Comparison of ENCODE assay signal across 1 cellular context in the genomic region with DNA sequence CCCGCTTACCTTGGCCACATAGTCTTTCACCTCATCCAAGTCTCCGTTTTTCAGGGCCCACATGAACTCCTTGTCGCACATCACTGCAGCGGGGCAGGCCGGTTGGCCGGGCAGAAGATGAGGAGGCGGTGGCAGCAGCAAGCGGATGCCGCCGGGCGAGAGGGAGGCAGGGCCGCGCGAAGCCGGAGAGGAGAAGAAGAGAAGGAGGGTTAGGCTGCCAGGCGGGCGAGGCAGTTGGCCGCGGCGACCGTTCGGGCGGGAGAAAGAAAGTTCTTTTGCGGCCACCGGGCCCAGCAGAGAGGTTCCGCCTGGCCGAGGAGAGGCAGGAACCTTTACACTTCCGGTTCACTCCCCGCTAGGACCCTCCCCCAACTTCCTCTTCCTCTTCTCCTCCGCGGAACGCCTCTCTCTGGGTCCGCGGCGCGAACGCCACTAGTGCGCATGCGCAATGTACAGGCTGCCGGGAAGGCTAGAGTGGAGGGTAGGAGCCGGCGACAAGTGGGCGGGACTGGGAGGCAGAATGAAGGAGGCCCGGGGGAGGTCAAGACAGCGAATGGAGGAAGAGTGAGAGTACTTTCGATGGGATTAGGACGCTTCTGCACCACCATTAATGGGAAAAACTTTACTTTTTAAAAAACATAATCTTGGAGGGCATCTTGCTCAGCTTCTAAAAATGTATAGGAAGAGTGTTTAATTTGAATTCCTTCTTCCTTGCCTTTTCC.
TF ChIP-seq lines count a peak whose summit lies in the region.

Gene MTPN, minus strand, starts transcription at position 340 of the 722 bp plus-strand sequence. Its CDS starts 259 bp downstream, at position 81.

TF ChIP-seq in K562, 482 proteins besides CTCF, POLR2A, EP300 and RAD21 (continued from another document and continues in another):
- TF ChIP-seq, protein P1, sequence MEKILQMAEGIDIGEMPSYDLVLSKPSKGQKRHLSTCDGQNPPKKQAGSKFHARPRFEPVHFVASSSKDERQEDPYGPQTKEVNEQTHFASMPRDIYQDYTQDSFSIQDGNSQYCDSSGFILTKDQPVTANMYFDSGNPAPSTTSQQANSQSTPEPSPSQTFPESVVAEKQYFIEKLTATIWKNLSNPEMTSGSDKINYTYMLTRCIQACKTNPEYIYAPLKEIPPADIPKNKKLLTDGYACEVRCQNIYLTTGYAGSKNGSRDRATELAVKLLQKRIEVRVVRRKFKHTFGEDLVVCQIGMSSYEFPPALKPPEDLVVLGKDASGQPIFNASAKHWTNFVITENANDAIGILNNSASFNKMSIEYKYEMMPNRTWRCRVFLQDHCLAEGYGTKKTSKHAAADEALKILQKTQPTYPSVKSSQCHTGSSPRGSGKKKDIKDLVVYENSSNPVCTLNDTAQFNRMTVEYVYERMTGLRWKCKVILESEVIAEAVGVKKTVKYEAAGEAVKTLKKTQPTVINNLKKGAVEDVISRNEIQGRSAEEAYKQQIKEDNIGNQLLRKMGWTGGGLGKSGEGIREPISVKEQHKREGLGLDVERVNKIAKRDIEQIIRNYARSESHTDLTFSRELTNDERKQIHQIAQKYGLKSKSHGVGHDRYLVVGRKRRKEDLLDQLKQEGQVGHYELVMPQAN (IDR thresholded peaks at IDR 0.05; ENCODE audit: borderline replicate concordance): peak; percentile 92
- TF ChIP-seq ELK1 (CRISPR knock-in tag; IDR thresholded peaks at IDR 0.05) (no peak), MAZ (CRISPR knock-in tag; conservative IDR thresholded peaks at IDR 0.05 in 1 of 2, IDR thresholded peaks at IDR 0.05 in 1 of 2) (peak; percentile 63 to 82; a peak in 3 of 4 replicates), ZNF77 (CRISPR knock-in tag; IDR thresholded peaks at IDR 0.05) (no peak), TAL1 (IDR thresholded peaks at IDR 0.05) (no peak), NR1H2 (CRISPR knock-in tag; IDR thresholded peaks at IDR 0.05) (no peak), FOXM1 (IDR thresholded peaks at IDR 0.05; ENCODE audit: low read depth) (no peak; the same call in 1 of the 2 replicates), FOXM1 (CRISPR knock-in tag; IDR thresholded peaks at IDR 0.05; ENCODE audit: low read depth) (peak; percentile 83), ZNF212 (CRISPR knock-in tag; IDR thresholded peaks at IDR 0.05) (no peak), C11orf30 (IDR thresholded peaks at IDR 0.05; ENCODE audit: low read depth) (peak; percentile 85), KHSRP (IDR thresholded peaks at IDR 0.05) (no peak), ZNF830 (CRISPR knock-in tag; IDR thresholded peaks at IDR 0.05) (no peak), POU5F1 (IDR thresholded peaks at IDR 0.05; ENCODE audit: borderline replicate concordance, low read depth, low read length, partially characterized antibody) (no peak), JUN (IDR thresholded peaks at IDR 0.05; ENCODE audit: borderline replicate concordance, low read depth, low read length) (peak; percentile 6; the same call in 1 of the 2 replicates), JUN (CRISPR knock-in tag; IDR thresholded peaks at IDR 0.05; ENCODE audit: borderline replicate concordance) (no peak), ZNF589 (CRISPR knock-in tag; IDR thresholded peaks at IDR 0.05; ENCODE audit: low read depth) (no peak; the same call in 1 of the 2 replicates), LCOR (CRISPR knock-in tag; IDR thresholded peaks at IDR 0.05) (peak; percentile 75), POLR2AphosphoS5 (IDR thresholded peaks at IDR 0.05; ENCODE audit: control insufficient read depth, insufficient read depth, low read depth, low read length) (peak; percentile 67), NCOA1 (IDR thresholded peaks at IDR 0.05; ENCODE audit: low read depth) (peak; percentile 63; the same call in 1 of the 2 replicates), PHF21A (IDR thresholded peaks at IDR 0.05; ENCODE audit: borderline replicate concordance, low read depth) (no peak; the same call in 1 of the 2 replicates), CHCHD3 (CRISPR knock-in tag; IDR thresholded peaks at IDR 0.05) (no peak), POLR3G (IDR thresholded peaks at IDR 0.05; ENCODE audit: extremely low read depth, insufficient read length, insufficient replicate concordance) (no peak), FOSL1 (tag; conservative IDR thresholded peaks at IDR 0.05) (peak; percentile 34), RB1 (IDR thresholded peaks at IDR 0.05; ENCODE audit: low read depth) (peak; percentile 70; the same call in 1 of the 2 replicates), CBX3 (IDR thresholded peaks at IDR 0.05; ENCODE audit: borderline replicate concordance in 1 of 2, low read length in 2 of 2) (peak in 1 of 2 experiments; percentile 80; a peak in 2 of 3 replicates), NR3C1 (CRISPR knock-in tag; IDR thresholded peaks at IDR 0.05) (no peak), PATZ1 (CRISPR knock-in tag; IDR thresholded peaks at IDR 0.05; ENCODE audit: borderline replicate concordance) (no peak), GABPA (tag; conservative IDR thresholded peaks at IDR 0.05; ENCODE audit: low read depth) (peak; percentile 99), POLR2G (IDR thresholded peaks at IDR 0.05; ENCODE audit: low read depth, low read length) (peak; percentile 92), XRCC3 (IDR thresholded peaks at IDR 0.05) (no peak), THRAP3 (IDR thresholded peaks at IDR 0.05; ENCODE audit: borderline replicate concordance) (no peak; the same call in 1 of the 2 replicates), CREM (IDR thresholded peaks at IDR 0.05; ENCODE audit: low read depth) (peak; percentile 55; the same call in 1 of the 2 replicates), REST (CRISPR knock-in tag; IDR thresholded peaks at IDR 0.05; ENCODE audit: low read depth) (no peak; the same call in none of the 2 replicates), ZNF696 (CRISPR knock-in tag; conservative IDR thresholded peaks at IDR 0.05) (no peak), SPI1 (IDR thresholded peaks at IDR 0.05; ENCODE audit: borderline replicate concordance, low read depth, low read length) (peak; percentile 95), ZNF436 (CRISPR knock-in tag; IDR thresholded peaks at IDR 0.05) (no peak), ADNP (tag; IDR thresholded peaks at IDR 0.05) (no peak), ZEB2 (IDR thresholded peaks at IDR 0.05) (no peak; the same call in 1 of the 2 replicates), ZNF76 (CRISPR knock-in tag; IDR thresholded peaks at IDR 0.05; ENCODE audit: borderline replicate concordance) (no peak), ZSCAN32 (CRISPR knock-in tag; IDR thresholded peaks at IDR 0.05) (no peak), TEAD1 (CRISPR knock-in tag; IDR thresholded peaks at IDR 0.05) (peak in 1 of 2 experiments; percentile 79; a peak in 2 of 4 replicates), MED1 (CRISPR knock-in tag; IDR thresholded peaks at IDR 0.05; ENCODE audit: borderline replicate concordance) (no peak), BMI1 (IDR thresholded peaks at IDR 0.05; ENCODE audit: low read length) (no peak), FUS (optimal IDR thresholded peaks at IDR 0.05; ENCODE audit: low read depth, low read length) (no peak), ZC3H4 (CRISPR knock-in tag; IDR thresholded peaks at IDR 0.05; ENCODE audit: borderline replicate concordance) (no peak), E2F3 (CRISPR knock-in tag; IDR thresholded peaks at IDR 0.05) (0 out of 2 replicates have a peak, but pooled peaks have one; percentile 17)
- TF ChIP-seq, protein P2, sequence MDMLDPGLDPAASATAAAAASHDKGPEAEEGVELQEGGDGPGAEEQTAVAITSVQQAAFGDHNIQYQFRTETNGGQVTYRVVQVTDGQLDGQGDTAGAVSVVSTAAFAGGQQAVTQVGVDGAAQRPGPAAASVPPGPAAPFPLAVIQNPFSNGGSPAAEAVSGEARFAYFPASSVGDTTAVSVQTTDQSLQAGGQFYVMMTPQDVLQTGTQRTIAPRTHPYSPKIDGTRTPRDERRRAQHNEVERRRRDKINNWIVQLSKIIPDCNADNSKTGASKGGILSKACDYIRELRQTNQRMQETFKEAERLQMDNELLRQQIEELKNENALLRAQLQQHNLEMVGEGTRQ (CRISPR knock-in tag; IDR thresholded peaks at IDR 0.05): no peak
- TF ChIP-seq, protein P3, sequence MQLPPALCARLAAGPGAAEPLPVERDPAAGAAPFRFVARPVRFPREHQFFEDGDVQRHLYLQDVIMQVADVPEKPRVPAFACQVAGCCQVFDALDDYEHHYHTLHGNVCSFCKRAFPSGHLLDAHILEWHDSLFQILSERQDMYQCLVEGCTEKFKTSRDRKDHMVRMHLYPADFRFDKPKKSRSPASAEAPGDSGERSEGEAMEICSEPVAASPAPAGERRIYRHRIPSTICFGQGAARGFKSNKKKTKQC (CRISPR knock-in tag; IDR thresholded peaks at IDR 0.05): no peak; the same call in 1 of the 2 replicates
- TF ChIP-seq, protein P4, sequence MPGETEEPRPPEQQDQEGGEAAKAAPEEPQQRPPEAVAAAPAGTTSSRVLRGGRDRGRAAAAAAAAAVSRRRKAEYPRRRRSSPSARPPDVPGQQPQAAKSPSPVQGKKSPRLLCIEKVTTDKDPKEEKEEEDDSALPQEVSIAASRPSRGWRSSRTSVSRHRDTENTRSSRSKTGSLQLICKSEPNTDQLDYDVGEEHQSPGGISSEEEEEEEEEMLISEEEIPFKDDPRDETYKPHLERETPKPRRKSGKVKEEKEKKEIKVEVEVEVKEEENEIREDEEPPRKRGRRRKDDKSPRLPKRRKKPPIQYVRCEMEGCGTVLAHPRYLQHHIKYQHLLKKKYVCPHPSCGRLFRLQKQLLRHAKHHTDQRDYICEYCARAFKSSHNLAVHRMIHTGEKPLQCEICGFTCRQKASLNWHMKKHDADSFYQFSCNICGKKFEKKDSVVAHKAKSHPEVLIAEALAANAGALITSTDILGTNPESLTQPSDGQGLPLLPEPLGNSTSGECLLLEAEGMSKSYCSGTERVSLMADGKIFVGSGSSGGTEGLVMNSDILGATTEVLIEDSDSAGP (CRISPR knock-in tag; IDR thresholded peaks at IDR 0.05): no peak
- TF ChIP-seq, protein P5, sequence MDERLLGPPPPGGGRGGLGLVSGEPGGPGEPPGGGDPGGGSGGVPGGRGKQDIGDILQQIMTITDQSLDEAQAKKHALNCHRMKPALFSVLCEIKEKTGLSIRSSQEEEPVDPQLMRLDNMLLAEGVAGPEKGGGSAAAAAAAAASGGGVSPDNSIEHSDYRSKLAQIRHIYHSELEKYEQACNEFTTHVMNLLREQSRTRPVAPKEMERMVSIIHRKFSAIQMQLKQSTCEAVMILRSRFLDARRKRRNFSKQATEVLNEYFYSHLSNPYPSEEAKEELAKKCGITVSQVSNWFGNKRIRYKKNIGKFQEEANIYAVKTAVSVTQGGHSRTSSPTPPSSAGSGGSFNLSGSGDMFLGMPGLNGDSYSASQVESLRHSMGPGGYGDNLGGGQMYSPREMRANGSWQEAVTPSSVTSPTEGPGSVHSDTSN (CRISPR knock-in tag; IDR thresholded peaks at IDR 0.05; ENCODE audit: low read depth): no peak
- TF ChIP-seq, protein P5 (tag; conservative IDR thresholded peaks at IDR 0.05; ENCODE audit: low read depth): no peak
